Comparison of ENCODE assay signal across 21 cellular contexts in genomic region chr5:90824436-90824835, GRCh38.
"Had no signal": no experiment of that assay in that cellular context is flagged by ENCODE, and none has a peak within 500 bp of the region (broad histone marks: within the 10 kb centered on the region; RNA-seq: fewer than 3 reads in every experiment).

No MANE protein-coding gene starts in this region.

- H3K4me3 ChIP-seq: left ventricle myocardium inferior, lower lobe of right lung, neural progenitor cell, ovary, stomach, suprapubic skin, thyroid gland, uterus had no signal

- H3K4me1 ChIP-seq: foreskin keratinocyte, left ventricle myocardium inferior, lower lobe of right lung, neural progenitor cell, stomach, suprapubic skin, thyroid gland, uterus had no signal

- H3K4me2 ChIP-seq: neural progenitor cell had no signal

- ATAC-seq: foreskin keratinocyte; left cardiac atrium; lower lobe of right lung; natural killer cell treated with Interleukin-12 subunit alpha and Interleukin-12 subunit beta and Interleukin-15 and Interleukin-18, amount 100 ng/mL, for 72 hours; right cardiac atrium had no signal

- H3K27ac ChIP-seq: foreskin keratinocyte, left ventricle myocardium inferior, lower lobe of right lung, neural progenitor cell, ovary, stomach, suprapubic skin, thyroid gland, uterus had no signal

- H3K36me3 ChIP-seq: left ventricle myocardium inferior, lower lobe of right lung, ovary, stomach, suprapubic skin, thyroid gland, uterus had no signal

- H3K9ac ChIP-seq: neural progenitor cell had no signal

- DNase-seq: dermis blood vessel endothelial cell; erythroblast; foreskin keratinocyte; immature natural killer cell; left cardiac atrium; left ventricle myocardium inferior; lower lobe of right lung; nucleus accumbens; ovary; right cardiac atrium; small intestine; stimulated activated CD4-positive, alpha-beta T cell treated with anti-CD3 and anti-CD28 coated beads, Interleukin-12 subunit alpha, Interleukin-12 subunit beta, amount 100 ng/mL, for 4 hours; stimulated activated naive CD4-positive, alpha-beta T cell; stomach; thyroid gland; uterus had no signal

- H3K27me3 ChIP-seq: neural progenitor cell, ovary, stomach, suprapubic skin, thyroid gland, uterus had no signal

- H3K9me3 ChIP-seq: left ventricle myocardium inferior, lower lobe of right lung, ovary, stomach, suprapubic skin, thyroid gland, uterus had no signal

- H2AFZ ChIP-seq: neural progenitor cell had no signal

- FAIRE-seq: endothelial cell of umbilical vein, keratinocyte, small intestine had no signal
